In the genomic region with DNA sequence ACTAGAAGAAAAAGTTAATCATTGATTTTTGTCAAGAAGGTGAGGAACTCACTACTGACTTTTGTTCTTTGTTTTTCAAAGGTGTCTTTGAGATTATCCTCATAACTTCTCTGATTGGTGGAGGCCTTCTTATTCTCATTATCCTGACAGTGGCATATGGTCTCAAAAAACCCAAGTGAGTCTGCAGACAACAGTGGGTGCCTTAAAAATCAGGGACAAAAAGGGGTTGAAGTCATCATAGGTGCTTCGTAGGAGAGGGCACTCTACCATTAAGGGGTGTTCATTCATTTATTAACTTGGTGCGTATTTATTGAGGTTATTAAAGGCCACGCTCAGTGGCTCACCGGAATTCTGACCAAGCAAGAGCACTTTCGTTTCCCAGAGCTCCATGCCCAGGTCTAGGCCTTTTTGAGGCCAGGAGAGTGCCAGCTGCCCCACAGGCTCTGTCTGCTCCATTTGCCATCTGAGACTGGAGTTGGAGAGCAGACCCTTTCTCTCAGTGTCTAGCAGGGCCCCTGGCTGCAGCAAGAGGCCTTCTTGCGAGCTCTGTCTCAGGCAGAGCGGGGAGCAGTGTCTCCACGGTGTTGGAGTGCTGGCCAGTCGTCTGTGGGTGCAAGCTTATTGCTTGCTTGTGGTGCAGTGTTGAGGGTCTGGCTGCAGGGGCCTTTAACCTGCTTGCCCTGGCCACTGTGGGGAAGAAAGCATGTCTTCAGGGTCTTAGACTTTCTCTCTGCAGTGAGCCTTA, we compare ENCODE assay signal across 12 cellular contexts.
DNase-seq lines count a peak whose midpoint lies in the region; ATAC-seq and TF ChIP-seq lines count a peak whose summit lies in the region.
"Had no signal": no experiment of that assay in that cellular context is flagged by ENCODE, and none has a peak within 500 bp of the region (broad histone marks: within the 10 kb centered on the region; RNA-seq: fewer than 3 reads in every experiment).

No MANE protein-coding gene starts in this region.

- H2BK120ac ChIP-seq in IMR-90 (ENCODE audit: low read depth, low read length), result no peak overlapping the region

- H3K9me3 ChIP-seq in IMR-90 (ENCODE audit: control insufficient read depth, insufficient read depth, low read length) (no peaks in the 10 kb centered on the region), mammary epithelial cell (replicated peaks; ENCODE audit: insufficient read depth, low read length) (no peaks in the 10 kb centered on the region)
- H3K9me3 ChIP-seq: thoracic aorta had no signal

- H3K9me1 ChIP-seq in IMR-90 (ENCODE audit: insufficient read depth, low read length), result no peaks in the 10 kb centered on the region

- no peak overlapping the region for H3K18ac ChIP-seq in IMR-90 (ENCODE audit: low read depth, low read length)

- dilution Hi-C loops in IMR-90 (cut with HindIII; ENCODE audit: low sequenced_read_pairs, unreplicated experiment), result no loop called here
- dilution Hi-C loops in mammary epithelial cell (cut with HindIII; ENCODE audit: low sequenced_read_pairs), result loop anchor here (5.0 kb wide), 1 partner anchor 54 kb away; no protein-coding TSS in a partner anchor

- peak overlapping the region; percentile 1 for H2AK9ac ChIP-seq in IMR-90 (replicated peaks; ENCODE audit: low read depth, low read length, poor library complexity)

- POLR2A ChIA-PET in IMR-90 (lab: Charles Lee; ENCODE audit: unreplicated experiment), result no interaction called here

- 100% methylated on average over 4 of the region's 9 CpGs; no CpG with 5 or more reads in 1 of the 2 experiments for whole genome bisulfite sequencing in IMR-90 (ENCODE audit: extremely low coverage in 2 of 2, insufficient read length in 1 of 2), 2 experiments
- WGBS in mammary epithelial cell (ENCODE audit: low coverage, missing lambda C conversion rate), result 91% methylated on average over 6 of the region's 9 CpGs

- no peak overlapping the region for H4K8ac ChIP-seq in IMR-90 (ENCODE audit: low read depth in 2 of 2, low read length in 2 of 2)

- no peak for TF ChIP-seq RAD21 in IMR-90 (IDR thresholded peaks at IDR 0.05; ENCODE audit: low read length)

- H4K20me1 ChIP-seq in IMR-90 (ENCODE audit: insufficient read depth, low read length) (no peaks in the 10 kb centered on the region), mammary epithelial cell (ENCODE audit: insufficient read depth, low read length) (no peaks in the 10 kb centered on the region)

- H3K14ac ChIP-seq in IMR-90 (replicated peaks; ENCODE audit: low read depth, low read length), result no peak overlapping the region

- in situ Hi-C loops in IMR-90 (cut with MboI; ENCODE audit: low sequenced_read_pairs), result loop anchor here (25.0 kb wide), 1 partner anchor 576 kb away; no protein-coding TSS in a partner anchor
- in situ Hi-C loops in mammary epithelial cell (cut with MboI; ENCODE audit: low sequenced_read_pairs in 2 of 2), result loop anchor here (25.0 kb wide), 3 partner anchors 176 to 501 kb away; partner anchors contain the start of genes DDX4 (in 1 of the 2) and SLC38A9 (in 1 of the 2)

- H2AFZ ChIP-seq in IMR-90 (replicated peaks; ENCODE audit: low read length, poor library complexity) (no peak overlapping the region), mammary epithelial cell (ENCODE audit: low read depth, low read length) (no peak overlapping the region)

- H3K79me1 ChIP-seq in IMR-90 (ENCODE audit: low read depth in 1 of 2, low read length in 2 of 2), result no peaks in the 10 kb centered on the region

- DNase-seq in IMR-90 (no peak), mammary epithelial cell (no peak), mesenteric fat pad (ENCODE audit: low spot score) (no peak)
- no peak for DNase-seq in activated CD8-positive, alpha-beta memory T cell treated with anti-CD3 and anti-CD28 coated beads, Interleukin-2, amount 50 U/mL, for 48 hours
- DNase-seq: activated CD4-positive, alpha-beta memory T cell treated with anti-CD3 and anti-CD28 coated beads, Interleukin-2, amount 10 ng/mL, durations not matched to agents 7 days and 5 days; NCI-H2171 treated with DMSO at 0.1 percent for 48 hours had no signal

- no peak overlapping the region for H3K4ac ChIP-seq in IMR-90 (ENCODE audit: low read depth, low read length)

- no peak overlapping the region for H3K56ac ChIP-seq in IMR-90 (ENCODE audit: extremely low read depth, insufficient read depth, low read length)

- H3K23ac ChIP-seq in IMR-90 (ENCODE audit: low read depth, low read length), result no peak overlapping the region

- H3K27me3 ChIP-seq in IMR-90 (ENCODE audit: control insufficient read depth, insufficient read depth, low read length), result no peaks in the 10 kb centered on the region
- H3K27me3 ChIP-seq in mammary epithelial cell (ENCODE audit: insufficient read depth, low read length), result no peaks in the 10 kb centered on the region

- no peak overlapping the region for H2BK20ac ChIP-seq in IMR-90 (ENCODE audit: low read depth, low read length)

- intact Hi-C loops in IMR-90 (cut with micrococcal nuclease), result loop anchor here (10.0 kb wide), 1 partner anchor 579 kb away; no protein-coding TSS in a partner anchor
- intact Hi-C loops in mammary epithelial cell (cut with micrococcal nuclease), result no loop called here

- H3K9ac ChIP-seq in IMR-90 (ENCODE audit: low read depth, low read length) (no peak overlapping the region), mammary epithelial cell (ENCODE audit: insufficient read depth, low read length) (no peak overlapping the region)

- ATAC-seq in GM18498 (IDR thresholded peaks at IDR 0.05; ENCODE audit: unreplicated experiment) (peak; percentile 30), GM19467 (IDR thresholded peaks at IDR 0.05; ENCODE audit: unreplicated experiment) (peak; percentile 27), HG02970 (IDR thresholded peaks at IDR 0.05; ENCODE audit: low FRiP score, unreplicated experiment) (peak; percentile 33), IMR-90 (ENCODE audit: low read depth) (no peak)
- no peak for ATAC-seq in activated CD4-positive, CD25-positive, alpha-beta regulatory T cell treated with anti-CD3 and anti-CD28 coated beads, Interleukin-2, amount 50 U/mL, for 24 hours
- ATAC-seq: activated naive CD4-positive, alpha-beta T cell treated with anti-CD3 and anti-CD28 coated beads, Interleukin-2, amount 50 U/mL, for 72 hours had no signal

- H3K4me1 ChIP-seq in IMR-90 (ENCODE audit: control insufficient read depth, insufficient read depth, low read length) (no peaks in the 10 kb centered on the region; the same call in 1 of the 2 replicates), mammary epithelial cell (ENCODE audit: insufficient read depth, low read length) (no peaks in the 10 kb centered on the region)

- no peak overlapping the region for H3K4me3 ChIP-seq in IMR-90 (ENCODE audit: insufficient read depth, low read depth, low read length)
- H3K4me3 ChIP-seq in mammary epithelial cell (replicated peaks in 1 of 3; ENCODE audit: insufficient read depth in 1 of 3, low read depth in 2 of 3, low read length in 3 of 3), result no peak overlapping the region
- H3K4me3 ChIP-seq: thoracic aorta had no signal

- no peak overlapping the region for H3K4me2 ChIP-seq in IMR-90 (ENCODE audit: low read depth, low read length)
- H3K4me2 ChIP-seq in mammary epithelial cell (ENCODE audit: insufficient read depth, low read depth, low read length), result no peak overlapping the region

- no peak overlapping the region for H4K5ac ChIP-seq in IMR-90 (ENCODE audit: low read depth, low read length)

- no peak overlapping the region for H2BK15ac ChIP-seq in IMR-90 (ENCODE audit: low read depth, low read length)

- BruUV-seq in IMR-90 (replicated peaks; lab: Mats Ljungman, UMichigan) (no TSS peak), mammary epithelial cell (replicated peaks; lab: Mats Ljungman, UMichigan) (no TSS peak)

- TF ChIP-seq POLR2A in IMR-90 (IDR thresholded peaks at IDR 0.05; ENCODE audit: low read depth, low read length), result no peak

- CTCF ChIA-PET in IMR-90 (lab: Yijun Ruan, JAX), result no interaction called here
- CTCF ChIA-PET in mammary epithelial cell (lab: Charles Lee; ENCODE audit: low non-redundant PET), result no interaction called here

- no peaks in the 10 kb centered on the region for H3K36me3 ChIP-seq in IMR-90 (ENCODE audit: control insufficient read depth, insufficient read depth, low read length)
- H3K36me3 ChIP-seq in mammary epithelial cell (ENCODE audit: insufficient read depth, low read length), result no peaks in the 10 kb centered on the region
- H3K36me3 ChIP-seq: thoracic aorta had no signal

- no peak for TF ChIP-seq CTCF in IMR-90 (conservative IDR thresholded peaks at IDR 0.05; ENCODE audit: low read depth, low read length)
- TF ChIP-seq CTCF in mammary epithelial cell (conservative IDR thresholded peaks at IDR 0.05 in 1 of 2, IDR thresholded peaks at IDR 0.05 in 1 of 2; ENCODE audit: extremely low read depth in 1 of 2, insufficient read depth in 1 of 2, low read depth in 1 of 2, low read length in 2 of 2), result no peak

- H2BK5ac ChIP-seq in IMR-90 (ENCODE audit: low read depth, low read length, poor library complexity, severe bottlenecking), result no peak overlapping the region

- H3K27ac ChIP-seq in IMR-90 (ENCODE audit: insufficient read depth, low read length) (no peak overlapping the region), mammary epithelial cell (ENCODE audit: insufficient read depth, low read depth, low read length) (no peak overlapping the region)
- H3K27ac ChIP-seq: thoracic aorta had no signal

- H2AK5ac ChIP-seq in IMR-90 (ENCODE audit: low read depth, low read length), result no peak overlapping the region

- H4K91ac ChIP-seq in IMR-90 (ENCODE audit: insufficient read depth, low read depth, low read length), result no peak overlapping the region

- no peaks in the 10 kb centered on the region for H3K79me2 ChIP-seq in mammary epithelial cell (ENCODE audit: insufficient read depth, low read length)

TF ChIP-seq in IMR-90, 13 proteins besides CTCF, POLR2A, EP300 and RAD21 (continues in another document):
- no peak for TF ChIP-seq CHD1 (IDR thresholded peaks at IDR 0.05; ENCODE audit: low read depth, low read length)
- no peak for TF ChIP-seq BHLHE40 (IDR thresholded peaks at IDR 0.05; ENCODE audit: low read depth, low read length)
- TF ChIP-seq, protein P1, sequence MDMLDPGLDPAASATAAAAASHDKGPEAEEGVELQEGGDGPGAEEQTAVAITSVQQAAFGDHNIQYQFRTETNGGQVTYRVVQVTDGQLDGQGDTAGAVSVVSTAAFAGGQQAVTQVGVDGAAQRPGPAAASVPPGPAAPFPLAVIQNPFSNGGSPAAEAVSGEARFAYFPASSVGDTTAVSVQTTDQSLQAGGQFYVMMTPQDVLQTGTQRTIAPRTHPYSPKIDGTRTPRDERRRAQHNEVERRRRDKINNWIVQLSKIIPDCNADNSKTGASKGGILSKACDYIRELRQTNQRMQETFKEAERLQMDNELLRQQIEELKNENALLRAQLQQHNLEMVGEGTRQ (IDR thresholded peaks at IDR 0.05; ENCODE audit: low read depth, low read length), result no peak
- no peak for TF ChIP-seq MXI1 (IDR thresholded peaks at IDR 0.05; ENCODE audit: borderline replicate concordance, low read depth, low read length)
- TF ChIP-seq CEBPB (IDR thresholded peaks at IDR 0.05; ENCODE audit: low read depth, low read length), result no peak
- TF ChIP-seq SMC3 (IDR thresholded peaks at IDR 0.05; ENCODE audit: low read depth, low read length), result no peak
- no peak for TF ChIP-seq MAZ (IDR thresholded peaks at IDR 0.05; ENCODE audit: borderline replicate concordance, low read depth, low read length)
- no peak for TF ChIP-seq RFX5 (IDR thresholded peaks at IDR 0.05; ENCODE audit: low read depth, low read length)
- TF ChIP-seq FOS (IDR thresholded peaks at IDR 0.05; ENCODE audit: low read depth, low read length), result no peak
- no peak for TF ChIP-seq NFE2L2 (IDR thresholded peaks at IDR 0.05; ENCODE audit: low read depth, low read length)

Comparison
In these comparisons a context has a peak if more than half of its experiments do, and no peak if none do; other contexts are left out.
1. ATAC-seq: peak in GM18498 (single experiment), GM19467 (single experiment) and HG02970 (single experiment); none in IMR-90 (single experiment) and activated CD4-positive, CD25-positive, alpha-beta regulatory T cell treated with anti-CD3 and anti-CD28 coated beads, Interleukin-2, amount 50 U/mL, for 24 hours (0 of 2).